ENCODE assay signal across 20 cellular contexts in the genomic region with DNA sequence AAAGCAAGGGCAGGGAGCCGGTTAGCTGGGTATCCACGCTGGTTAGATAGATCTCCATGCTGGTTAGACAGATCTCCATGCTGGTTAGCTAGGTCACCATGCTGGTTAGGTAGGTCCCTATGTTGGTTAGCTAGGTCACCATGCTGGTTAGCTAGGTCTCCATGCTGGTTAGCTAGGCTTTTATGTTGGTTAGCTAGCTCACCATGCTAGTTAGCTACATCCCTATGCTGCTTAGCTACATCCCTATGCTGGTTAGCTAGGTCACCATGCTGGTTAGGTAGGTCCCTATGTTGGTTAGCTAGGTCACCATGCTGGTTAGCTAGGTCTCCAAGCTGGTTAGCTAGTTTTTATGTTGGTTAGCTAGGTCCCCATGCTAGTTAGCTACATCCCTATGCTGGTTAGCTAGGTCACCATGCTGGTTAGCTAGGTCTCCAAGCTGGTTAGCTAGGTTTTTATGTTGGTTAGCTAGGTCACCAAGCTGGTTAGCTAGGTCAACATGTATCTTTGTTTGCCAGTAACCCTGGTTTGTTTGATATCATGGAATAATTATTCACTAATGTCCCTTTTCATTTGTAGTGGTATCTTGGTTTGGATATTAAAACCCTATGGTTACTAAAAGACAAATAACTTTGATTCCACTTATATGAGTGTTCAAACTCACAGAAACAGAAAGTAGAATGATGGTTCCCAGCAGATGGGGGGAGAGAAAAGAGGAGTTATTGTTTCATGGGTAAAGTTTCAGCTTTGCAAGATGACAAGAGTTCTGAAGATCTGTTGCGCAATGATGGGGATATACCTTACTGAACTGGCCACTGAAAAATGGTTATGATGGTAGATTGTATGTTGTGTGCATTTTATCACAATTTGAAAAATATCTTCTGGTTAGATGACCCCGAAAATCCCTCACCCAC.
DNase-seq lines count a peak whose midpoint lies in the region; ATAC-seq, FAIRE-seq and TF ChIP-seq lines count a peak whose summit lies in the region.
"Had no signal": no experiment of that assay in that cellular context is flagged by ENCODE, and none has a peak within 500 bp of the region (broad histone marks: within the 10 kb centered on the region; RNA-seq: fewer than 3 reads in every experiment).

No MANE protein-coding gene starts in this region.

- TF ChIP-seq POLR2A in adrenal gland (IDR thresholded peaks at IDR 0.05): no peak

- no peak for TF ChIP-seq CTCF in adrenal gland (IDR thresholded peaks at IDR 0.05)

- H3K27me3 ChIP-seq in adrenal gland: no peaks in the 10 kb centered on the region
- H3K27me3 ChIP-seq: colonic mucosa, upper lobe of left lung had no signal

- DNase-seq in EH (ENCODE audit: low read depth): peak; percentile 39
- DNase-seq in GM19239 (ENCODE audit: insufficient read length, low spot score): no peak
- peak; percentile 6 for DNase-seq in RCC 7860 (ENCODE audit: low spot score)
- peak; percentile 55 for DNase-seq in iris pigment epithelial cell (ENCODE audit: low read depth)
- no peak for DNase-seq in iPS-NIHi7 (ENCODE audit: extremely low spot score)
- DNase-seq in adrenal gland: no peak
- DNase-seq: activated CD8-positive, alpha-beta T cell treated with anti-CD3 and anti-CD28 coated beads for 36 hours; activated naive CD8-positive, alpha-beta T cell treated with anti-CD3 and anti-CD28 coated beads for 36 hours; activated T-cell treated with anti-CD3 and anti-CD28 coated beads, Interleukin-2, amount 50 U/mL, for 4 hours; colonic mucosa; EL; left ventricle myocardium inferior; mucosa of descending colon; NCI-H2029 treated with DMSO at 0.1 percent for 48 hours; NCI-H526; stimulated activated naive CD4-positive, alpha-beta T cell treated with Interleukin-2 at 50 U/mL for 16 hours; upper lobe of left lung had no signal

- FAIRE-seq in GM19239 (lab: Jason Lieb, UNC): peak; percentile 77
- peak; percentile 55 for FAIRE-seq in RCC 7860 (lab: Jason Lieb, UNC)
- FAIRE-seq: endometrium had no signal

- H3K27ac ChIP-seq in adrenal gland: no peak overlapping the region
- H3K27ac ChIP-seq: colonic mucosa, neutrophil, upper lobe of left lung had no signal

- H3K36me3 ChIP-seq in adrenal gland (replicated peaks in 1 of 2): no peaks in the 10 kb centered on the region
- H3K36me3 ChIP-seq: colonic mucosa, neutrophil, upper lobe of left lung had no signal

- ATAC-seq in GM21515 (IDR thresholded peaks at IDR 0.05; ENCODE audit: unreplicated experiment): no peak
- ATAC-seq: activated CD8-positive, alpha-beta T cell treated with anti-CD3 and anti-CD28 coated beads for 36 hours; activated T-cell treated with anti-CD3 and anti-CD28 coated beads, Interleukin-2, amount 50 U/mL, for 4 hours; mucosa of descending colon had no signal

- intact Hi-C loops in adrenal gland (cut with DNase I): no loop called here

- 74 to 98% (median 86%) methylated on average over 3 to 4 of the region's 4 CpGs for WGBS in adrenal gland, 4 donors

- H3K9me3 ChIP-seq in adrenal gland (replicated peaks in 1 of 3): no peaks in the 10 kb centered on the region
- H3K9me3 ChIP-seq: colonic mucosa, left ventricle myocardium inferior, mucosa of descending colon, neutrophil, upper lobe of left lung had no signal

- H3K4me3 ChIP-seq in adrenal gland: no peak overlapping the region
- H3K4me3 ChIP-seq: colonic mucosa, left ventricle myocardium inferior, mucosa of descending colon, upper lobe of left lung had no signal

- no peaks in the 10 kb centered on the region for H3K4me1 ChIP-seq in adrenal gland (replicated peaks in 1 of 2)
- H3K4me1 ChIP-seq: colonic mucosa had no signal

Comparison
In these comparisons a context has a peak if more than half of its experiments do, and no peak if none do; other contexts are left out.
1. DNase-seq: peak in EH (single experiment), RCC 7860 (single experiment) and iris pigment epithelial cell (single experiment); none in GM19239 (single experiment), iPS-NIHi7 (single experiment) and adrenal gland (0 of 7).